In the genomic region with DNA sequence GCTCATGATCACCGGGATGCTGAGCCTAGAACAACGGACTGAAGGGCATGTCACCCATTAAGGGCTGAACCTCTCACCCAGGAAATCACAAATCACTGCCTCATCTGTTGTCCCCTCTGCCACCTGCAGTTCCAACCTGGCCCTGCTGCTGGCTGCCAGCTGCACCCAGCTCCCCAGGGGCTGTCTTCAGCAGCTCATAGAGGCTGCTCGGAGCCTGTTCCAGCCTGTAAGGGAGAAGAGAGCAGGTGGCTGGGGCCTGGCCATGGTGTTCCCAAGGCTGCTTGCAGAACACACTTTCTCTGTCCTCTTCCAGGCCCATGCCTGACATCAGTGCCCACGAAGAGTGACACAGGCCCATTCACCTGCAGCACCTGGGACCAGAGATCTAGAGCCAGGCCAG, we compare ENCODE assay signal across 26 cellular contexts. TPM values are rescaled to one million over a fixed set of nuclear protein-coding genes. Genes with fewer than 3 reads are reported as not detected.
A peak's percentile ranks its signal among the peaks of the same experiment; 100 is the strongest.
DNase-seq lines count a peak whose midpoint lies in the region; ATAC-seq, FAIRE-seq and TF ChIP-seq lines count a peak whose summit lies in the region.
"Had no signal": no experiment of that assay in that cellular context is flagged by ENCODE, and none has a peak within 500 bp of the region (broad histone marks: within the 10 kb centered on the region; RNA-seq: fewer than 3 reads in every experiment).

No MANE protein-coding gene starts in this region.

- no peaks in the 10 kb centered on the region for H3K79me2 ChIP-seq in K562 (ENCODE audit: control insufficient read depth, insufficient read depth, low read length)

- TF ChIP-seq CTCF in K562 (IDR thresholded peaks at IDR 0.05 in 2 of 3, conservative IDR thresholded peaks at IDR 0.05 in 1 of 3; ENCODE audit: insufficient read depth in 2 of 3, low read depth in 1 of 3, low read length in 3 of 3): no peak
- TF ChIP-seq CTCF in uterus (IDR thresholded peaks at IDR 0.05): no peak

- no peaks in the 10 kb centered on the region for H3K9me1 ChIP-seq in K562 (ENCODE audit: control insufficient read depth, insufficient read depth, low read length)

- DNase-seq in COLO668 (lab: John Stamatoyannopoulos, UW; ENCODE audit: unreplicated experiment) (peak; percentile 19), NCI-H1092 (lab: John Stamatoyannopoulos, UW) (peak; percentile 85), NCI-H345 treated with DMSO at 0.1 percent for 48 hours (lab: John Stamatoyannopoulos, UW; ENCODE audit: unreplicated experiment) (peak; percentile 81), K562 (ENCODE audit: extremely low read depth in 1 of 4, low spot score in 3 of 4) (no peak), uterus (no peak), superior temporal gyrus (ENCODE audit: extremely low spot score) (no peak)
- no peak for DNase-seq in stimulated activated CD4-positive, alpha-beta T cell treated with anti-CD3 and anti-CD28 coated beads, Interleukin-2, amount 100 ng/mL, for 24 hours
- DNase-seq: ACHN; activated CD4-positive, CD25-positive, alpha-beta regulatory T cell treated with anti-CD3 and anti-CD28 coated beads, Interleukin-2, amount 50 U/mL, for 72 hours; activated naive CD4-positive, alpha-beta T cell; activated T-cell treated with anti-CD3 and anti-CD28 coated beads, Interleukin-2, amount 50 U/mL, for 4 hours; amygdala; cortex of kidney; DMS79; Kasumi-1; kidney glomerular epithelial cell; mammary epithelial cell; nucleus accumbens; stimulated activated CD4-positive, alpha-beta T cell treated with anti-CD3 and anti-CD28 coated beads, Interleukin-1b, Interleukin-23, amount 100 ng/mL, for 48 hours; testis had no signal

- no TSS peak for BruUV-seq in K562 (replicated peaks; lab: Mats Ljungman, UMichigan)

- no peak overlapping the region for H2AFZ ChIP-seq in K562 (ENCODE audit: low read depth, low read length)

- no peak overlapping the region for H3K4me2 ChIP-seq in K562 (ENCODE audit: insufficient read depth, low read length)

- no peaks in the 10 kb centered on the region for H3K4me1 ChIP-seq in K562 (replicated peaks in 1 of 2; ENCODE audit: control insufficient read depth in 2 of 2, insufficient read depth in 2 of 2, low read length in 2 of 2)
- H3K4me1 ChIP-seq in uterus: no peaks in the 10 kb centered on the region
- H3K4me1 ChIP-seq: testis had no signal

- POLR2A ChIA-PET in K562 (lab: Yijun Ruan, JAX): interaction anchor here (0.6 to 1.1 kb wide), 4 partner anchors 9 to 40 kb away, joined by 3 to 4 read pairs (median 4); no protein-coding TSS in a partner anchor

- H3K27me3 ChIP-seq in K562 (ENCODE audit: control insufficient read depth in 2 of 2, insufficient read depth in 2 of 2, low read length in 2 of 2) (peaks cover 40 to 84% of the 10 kb centered on the region in 2 experiments), uterus (no peaks in the 10 kb centered on the region)
- H3K27me3 ChIP-seq: testis had no signal

- no peak overlapping the region for H3K4me3 ChIP-seq in K562
- H3K4me3 ChIP-seq in uterus: no peak overlapping the region
- H3K4me3 ChIP-seq: GM12878, skin epidermis, testis had no signal

- in situ Hi-C loops in K562 (cut with MboI): no loop called here

- TF ChIP-seq RAD21 in K562 (CRISPR knock-in tag; conservative IDR thresholded peaks at IDR 0.05 in 1 of 2, IDR thresholded peaks at IDR 0.05 in 1 of 2): no peak

- no peak overlapping the region for H3K27ac ChIP-seq in K562 (ENCODE audit: extremely low read depth, low read depth, low read length)
- no peak overlapping the region for H3K27ac ChIP-seq in uterus
- H3K27ac ChIP-seq: skin epidermis, testis had no signal

- no peak for TF ChIP-seq POLR2A in K562 (conservative IDR thresholded peaks at IDR 0.05)
- no peak for TF ChIP-seq POLR2A in uterus (IDR thresholded peaks at IDR 0.05)

- H3K9ac ChIP-seq in K562 (ENCODE audit: insufficient read depth in 1 of 2, low read depth in 2 of 2, low read length in 2 of 2): no peak overlapping the region

- H4K20me1 ChIP-seq in K562 (replicated peaks; ENCODE audit: control insufficient read depth, insufficient read depth, low read length): peaks cover 15% of the 10 kb centered on the region; the same call in 1 of the 2 replicates

- H3K36me3 ChIP-seq in K562 (ENCODE audit: control insufficient read depth, insufficient read depth, low read length) (no peaks in the 10 kb centered on the region), uterus (no peaks in the 10 kb centered on the region)

- FAIRE-seq in K562 (lab: Jason Lieb, UNC): no peak
- FAIRE-seq: GM12878 had no signal

- TF ChIP-seq EP300 in K562 (IDR thresholded peaks at IDR 0.05; ENCODE audit: low read length): no peak

- ATAC-seq in K562 (no peak; the same call in 2 of the 3 replicates), GM18498 (IDR thresholded peaks at IDR 0.05; ENCODE audit: unreplicated experiment) (no peak)
- ATAC-seq: activated T-cell treated with anti-CD3 and anti-CD28 coated beads, Interleukin-2, amount 50 U/mL, for 4 hours; GM12878; Right ventricle myocardium inferior; stimulated activated memory B cell treated with anti-CD40 and anti-IgM and Interleukin-4, amounts not matched to agents 10 μg/mL and 1 μg/mL and 100 μg/mL, for 72 hours had no signal

- 0% methylated on average over 4 of the region's 4 CpGs for WGBS in K562 (ENCODE audit: insufficient coverage, low coverage, missing lambda C conversion rate)

- intact Hi-C loops in K562 (cut with micrococcal nuclease): no loop called here
- intact Hi-C loops in uterus (cut with DNase I; ENCODE audit: low total_unique reads): no loop called here

- CTCF ChIA-PET in K562 (lab: Yijun Ruan, JAX; ENCODE audit: low intra/inter-chr PET ratio): no interaction called here

- H3K9me3 ChIP-seq in K562 (replicated peaks; ENCODE audit: control insufficient read depth, insufficient read depth, low read depth, low read length) (no peaks in the 10 kb centered on the region), uterus (no peaks in the 10 kb centered on the region)
- H3K9me3 ChIP-seq: testis had no signal

TF ChIP-seq in K562, 482 proteins besides CTCF, POLR2A, EP300 and RAD21:
- TF ChIP-seq, protein P1, sequence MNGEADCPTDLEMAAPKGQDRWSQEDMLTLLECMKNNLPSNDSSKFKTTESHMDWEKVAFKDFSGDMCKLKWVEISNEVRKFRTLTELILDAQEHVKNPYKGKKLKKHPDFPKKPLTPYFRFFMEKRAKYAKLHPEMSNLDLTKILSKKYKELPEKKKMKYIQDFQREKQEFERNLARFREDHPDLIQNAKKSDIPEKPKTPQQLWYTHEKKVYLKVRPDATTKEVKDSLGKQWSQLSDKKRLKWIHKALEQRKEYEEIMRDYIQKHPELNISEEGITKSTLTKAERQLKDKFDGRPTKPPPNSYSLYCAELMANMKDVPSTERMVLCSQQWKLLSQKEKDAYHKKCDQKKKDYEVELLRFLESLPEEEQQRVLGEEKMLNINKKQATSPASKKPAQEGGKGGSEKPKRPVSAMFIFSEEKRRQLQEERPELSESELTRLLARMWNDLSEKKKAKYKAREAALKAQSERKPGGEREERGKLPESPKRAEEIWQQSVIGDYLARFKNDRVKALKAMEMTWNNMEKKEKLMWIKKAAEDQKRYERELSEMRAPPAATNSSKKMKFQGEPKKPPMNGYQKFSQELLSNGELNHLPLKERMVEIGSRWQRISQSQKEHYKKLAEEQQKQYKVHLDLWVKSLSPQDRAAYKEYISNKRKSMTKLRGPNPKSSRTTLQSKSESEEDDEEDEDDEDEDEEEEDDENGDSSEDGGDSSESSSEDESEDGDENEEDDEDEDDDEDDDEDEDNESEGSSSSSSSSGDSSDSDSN (IDR thresholded peaks at IDR 0.05; ENCODE audit: borderline replicate concordance in 1 of 2, low read depth in 2 of 2, low read length in 2 of 2): no peak
- TF ChIP-seq, protein P2, sequence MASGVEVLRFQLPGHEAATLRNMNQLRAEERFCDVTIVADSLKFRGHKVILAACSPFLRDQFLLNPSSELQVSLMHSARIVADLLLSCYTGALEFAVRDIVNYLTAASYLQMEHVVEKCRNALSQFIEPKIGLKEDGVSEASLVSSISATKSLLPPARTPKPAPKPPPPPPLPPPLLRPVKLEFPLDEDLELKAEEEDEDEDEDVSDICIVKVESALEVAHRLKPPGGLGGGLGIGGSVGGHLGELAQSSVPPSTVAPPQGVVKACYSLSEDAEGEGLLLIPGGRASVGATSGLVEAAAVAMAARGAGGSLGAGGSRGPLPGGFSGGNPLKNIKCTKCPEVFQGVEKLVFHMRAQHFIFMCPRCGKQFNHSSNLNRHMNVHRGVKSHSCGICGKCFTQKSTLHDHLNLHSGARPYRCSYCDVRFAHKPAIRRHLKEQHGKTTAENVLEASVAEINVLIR (CRISPR knock-in tag; IDR thresholded peaks at IDR 0.05): no peak
- 0 out of 2 replicates have a peak, but pooled peaks have one; percentile 30 for TF ChIP-seq EZH2 (IDR thresholded peaks at IDR 0.05; ENCODE audit: borderline replicate concordance, low read depth, low read length)

RNA-seq across cellular contexts. Expression of a gene that starts 44.4 kb away (rescaled TPM):
- total RNA-seq in K562 (2011; cell fraction: chromatin; rRNA removed; ENCODE audit: low replicate concordance): not detected in 2 replicates
- total RNA-seq in K562 (2011; cell fraction: nucleolus; rRNA removed): 0.13 and 0.17 TPM in 2 replicates
- 0.22 TPM in 1 of 2 replicates, not detected in the other for total RNA-seq in K562 (2011; cell fraction: nucleoplasm; rRNA removed)
- total RNA-seq in K562 (2014; rRNA removed) (0.04 and 0.14 TPM in 2 replicates), K562 (2014; rRNA removed; fragmentation: Illumina TruSeq; extraction: Trizol) (not detected in 2 replicates), K562 (2015; rRNA removed; fragmentation: Illumina TruSeq; extraction: Trizol) (not detected in 2 replicates), K562 (2021) (0.16 TPM in 1 of 2 replicates, not detected in the other), uterus (under 1 TPM in 2 of 4 donors, not detected in 2; 0.09 to 0.90 TPM)
- polyA plus RNA-seq in K562 (2011; rRNA removed) (0.12 TPM in 1 of 2 replicates, not detected in the other), K562 (2014; fragmentation: Illumina TruSeq; extraction: Trizol) (0.19 TPM in 1 of 2 replicates, not detected in the other), K562 (2014; fragmentation: Nextera tagmentation; extraction: Ambion mirVana) (not detected), K562 (2014; rRNA removed) (0.03 TPM in 1 of 2 replicates, not detected in the other)
- 0.04 TPM in 1 of 2 replicates, not detected in the other for polyA plus RNA-seq in K562 (2011; cell fraction: cytosol; rRNA removed)
- 0.06 and 0.13 TPM in 2 replicates for polyA plus RNA-seq in K562 (2011; cell fraction: nucleus; rRNA removed)
- polyA plus RNA-seq in K562 (2012): 0.07 TPM in 1 of 2 replicates, not detected in the other
- not detected in 2 replicates for polyA minus RNA-seq in K562 (2011; rRNA and poly(A)+ RNA removed)
- not detected in 2 replicates for polyA minus RNA-seq in K562 (2011; cell fraction: cytosol; rRNA and poly(A)+ RNA removed)
- not detected in 2 replicates for polyA minus RNA-seq in K562 (2011; cell fraction: nucleus; rRNA and poly(A)+ RNA removed)
- polyA plus RNA-seq: CD14-positive monocyte had no signal

Comparison
In these comparisons a context has a peak if more than half of its experiments do, and no peak if none do; other contexts are left out.
1. DNase-seq: peak in COLO668 (single experiment), NCI-H1092 (single experiment) and NCI-H345 treated with DMSO at 0.1 percent for 48 hours (single experiment); none in K562 (0 of 4), uterus (0 of 2), superior temporal gyrus (single experiment) and stimulated activated CD4-positive, alpha-beta T cell treated with anti-CD3 and anti-CD28 coated beads, Interleukin-2, amount 100 ng/mL, for 24 hours (0 of 2).